Comparison of ENCODE assay signal across 1 cellular context in the genomic region with DNA sequence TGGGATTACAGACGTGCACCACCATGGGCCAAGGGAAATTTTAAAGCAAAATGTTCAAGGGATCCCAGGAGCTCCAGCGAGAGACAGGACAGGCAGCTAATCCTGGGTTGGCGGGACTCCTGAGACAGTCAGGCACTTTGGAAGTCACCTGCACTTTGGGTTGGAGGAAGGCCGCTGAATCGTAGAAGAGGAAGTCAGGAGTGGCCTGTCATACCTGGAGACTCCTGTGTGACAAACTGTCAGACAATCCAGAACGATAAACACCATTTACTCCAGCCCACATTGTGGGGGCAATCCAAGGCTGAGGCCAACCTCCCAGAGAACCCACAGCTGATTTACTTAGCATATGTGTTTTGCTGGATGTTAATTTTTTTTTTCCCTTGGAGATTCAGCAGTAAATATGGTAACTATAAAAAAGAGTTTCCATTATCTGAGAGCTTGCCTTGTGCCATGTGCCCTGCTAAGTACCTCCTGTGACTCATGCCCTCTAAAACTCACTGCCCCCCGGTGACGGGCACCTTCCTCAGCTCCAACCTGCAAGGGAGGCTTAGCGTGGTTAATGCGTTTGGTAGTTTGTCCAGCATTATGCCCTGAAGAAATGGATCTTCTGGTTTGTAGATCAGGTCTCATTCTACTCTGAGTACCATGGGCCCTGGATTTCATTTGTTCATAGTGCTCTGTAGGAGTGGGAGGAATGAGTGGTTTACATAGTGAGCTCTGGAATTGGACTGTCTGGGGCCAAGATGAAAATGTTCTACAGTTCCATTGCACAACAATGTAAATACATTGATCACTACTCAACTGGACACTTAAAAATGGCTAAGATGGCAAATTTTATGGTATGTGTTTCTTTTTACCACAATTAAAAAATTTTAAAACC.
TF ChIP-seq lines count a peak whose summit lies in the region.

No MANE protein-coding gene starts in this region.

TF ChIP-seq in liver, 16 proteins besides CTCF, POLR2A, EP300 and RAD21:
- TF ChIP-seq NR2F2 (IDR thresholded peaks at IDR 0.05) (no peak), YY1 (IDR thresholded peaks at IDR 0.05) (peak; percentile 87), ZBTB33 (IDR thresholded peaks at IDR 0.05) (peak; percentile 18), TAF1 (conservative IDR thresholded peaks at IDR 0.05) (no peak)
